Comparison of ENCODE assay signal across 1 cellular context in genomic region chr20:62916703-62917476, GRCh38.
A peak's percentile ranks its signal among the peaks of the same experiment; 100 is the strongest.
TF ChIP-seq lines count a peak whose summit lies in the region.

No MANE protein-coding gene starts in this region.

TF ChIP-seq in HepG2, 621 proteins besides CTCF, POLR2A, EP300 and RAD21 (continued from another document and continues in another):
- TF ChIP-seq NR2F1 (CRISPR knock-in tag; IDR thresholded peaks at IDR 0.05) (peak; percentile 33 to 62; a peak in 2 of 4 replicates), KMT2A (CRISPR knock-in tag; IDR thresholded peaks at IDR 0.05) (peak; percentile 95), ZNF253 (CRISPR knock-in tag; IDR thresholded peaks at IDR 0.05; ENCODE audit: borderline replicate concordance) (no peak), ZNF510 (CRISPR knock-in tag; IDR thresholded peaks at IDR 0.05; ENCODE audit: low read depth) (no peak; the same call in none of the 2 replicates), CHD2 (IDR thresholded peaks at IDR 0.05; ENCODE audit: low read depth, low read length) (0 out of 2 replicates have a peak, but pooled peaks have one; percentile 40), NCOA5 (CRISPR knock-in tag; IDR thresholded peaks at IDR 0.05) (no peak), SMAD3 (CRISPR knock-in tag; IDR thresholded peaks at IDR 0.05) (peak; percentile 98), MTERF4 (CRISPR knock-in tag; IDR thresholded peaks at IDR 0.05) (peak; percentile 72; the same call in 1 of the 2 replicates), PHF8 (CRISPR knock-in tag; IDR thresholded peaks at IDR 0.05) (peak; percentile 64; the same call in 1 of the 2 replicates), FOXM1 (CRISPR knock-in tag; IDR thresholded peaks at IDR 0.05) (no peak), ZNF256 (CRISPR knock-in tag; conservative IDR thresholded peaks at IDR 0.05) (no peak), PREB (CRISPR knock-in tag; IDR thresholded peaks at IDR 0.05) (no peak), NFKBIZ (CRISPR knock-in tag; IDR thresholded peaks at IDR 0.05) (peak; percentile 77), SP4 (CRISPR knock-in tag; IDR thresholded peaks at IDR 0.05) (peak; percentile 62; the same call in 1 of the 2 replicates), NR3C1 (CRISPR knock-in tag; IDR thresholded peaks at IDR 0.05) (no peak), HNRNPK (IDR thresholded peaks at IDR 0.05; ENCODE audit: low read depth, low read length, poor library complexity, severe bottlenecking) (no peak), ZNF788 (CRISPR knock-in tag; IDR thresholded peaks at IDR 0.05; ENCODE audit: borderline replicate concordance) (peak; percentile 98), ZNF512B (CRISPR knock-in tag; IDR thresholded peaks at IDR 0.05; ENCODE audit: borderline replicate concordance) (no peak), MTA3 (CRISPR knock-in tag; IDR thresholded peaks at IDR 0.05) (no peak), ZNF614 (CRISPR knock-in tag; IDR thresholded peaks at IDR 0.05; ENCODE audit: borderline replicate concordance) (peak; percentile 97), SMC3 (IDR thresholded peaks at IDR 0.05; ENCODE audit: low read length) (no peak), CERS6 (CRISPR knock-in tag; IDR thresholded peaks at IDR 0.05) (no peak), DBP (CRISPR knock-in tag; IDR thresholded peaks at IDR 0.05; ENCODE audit: not compliant biosample characterization) (no peak), ZNF660 (CRISPR knock-in tag; IDR thresholded peaks at IDR 0.05; ENCODE audit: borderline replicate concordance, low read depth) (no peak), ZNF710 (CRISPR knock-in tag; IDR thresholded peaks at IDR 0.05; ENCODE audit: borderline replicate concordance) (peak; percentile 97), ZMAT5 (CRISPR knock-in tag; IDR thresholded peaks at IDR 0.05; ENCODE audit: borderline replicate concordance, low read depth) (no peak), RBFOX2 (IDR thresholded peaks at IDR 0.05; ENCODE audit: low read depth, low read length) (no peak), GTF2F1 (IDR thresholded peaks at IDR 0.05; ENCODE audit: low read length) (no peak), ZNF704 (CRISPR knock-in tag; IDR thresholded peaks at IDR 0.05; ENCODE audit: borderline replicate concordance) (no peak), ZBTB46 (CRISPR knock-in tag; IDR thresholded peaks at IDR 0.05; ENCODE audit: borderline replicate concordance) (no peak), ZSCAN20 (CRISPR knock-in tag; IDR thresholded peaks at IDR 0.05; ENCODE audit: borderline replicate concordance) (no peak), ZBTB25 (CRISPR knock-in tag; IDR thresholded peaks at IDR 0.05) (peak; percentile 95), ZNF503 (CRISPR knock-in tag; IDR thresholded peaks at IDR 0.05) (peak; percentile 86; the same call in 1 of the 2 replicates), ZNF891 (CRISPR knock-in tag; IDR thresholded peaks at IDR 0.05) (peak; percentile 77; the same call in 1 of the 2 replicates), ZNF24 (IDR thresholded peaks at IDR 0.05) (0 out of 2 replicates have a peak, but pooled peaks have one; percentile 39), PPARG (CRISPR knock-in tag; conservative IDR thresholded peaks at IDR 0.05) (peak; percentile 84), SNAI1 (CRISPR knock-in tag; IDR thresholded peaks at IDR 0.05; ENCODE audit: borderline replicate concordance) (peak; percentile 93), HOXA7 (CRISPR knock-in tag; IDR thresholded peaks at IDR 0.05) (no peak), ARNT (IDR thresholded peaks at IDR 0.05) (no peak), HOXA3 (CRISPR knock-in tag; IDR thresholded peaks at IDR 0.05) (peak; percentile 94)
